ENCODE assay signal across 13 cellular contexts in genomic region chr1:114718661-114719423, GRCh38. TPM values are rescaled to one million over a fixed set of nuclear protein-coding genes. Genes with fewer than 3 reads are reported as not detected.
A peak's percentile ranks its signal among the peaks of the same experiment; 100 is the strongest.
DNase-seq lines count a peak whose midpoint lies in the region; ATAC-seq and TF ChIP-seq lines count a peak whose summit lies in the region.
"Had no signal": no experiment of that assay in that cellular context is flagged by ENCODE, and none has a peak within 500 bp of the region (broad histone marks: within the 10 kb centered on the region; RNA-seq: fewer than 3 reads in every experiment).

No MANE protein-coding gene starts in this region.

- H3K9me3 ChIP-seq in CD4-positive, alpha-beta T cell (ENCODE audit: control insufficient read depth, low read length) = no peaks in the 10 kb centered on the region
- no peaks in the 10 kb centered on the region for H3K9me3 ChIP-seq in thyroid gland

- no peak for TF ChIP-seq CTCF in CD4-positive, alpha-beta T cell (IDR thresholded peaks at IDR 0.05)
- TF ChIP-seq CTCF in astrocyte of the spinal cord (IDR thresholded peaks at IDR 0.05; ENCODE audit: low read depth, low read length) = no peak
- no peak for TF ChIP-seq CTCF in thyroid gland (IDR thresholded peaks at IDR 0.05)

- H3K4me1 ChIP-seq in thyroid gland = peaks cover 13 to 17% of the 10 kb centered on the region in 2 donors

- H3K4me1 Mint-ChIP-seq in CD4-positive, alpha-beta T cell (ENCODE audit: low read depth) = peaks cover 21% of the 10 kb centered on the region
- peaks cover 18 to 29% of the 10 kb centered on the region in 2 donors for H3K4me1 Mint-ChIP-seq in natural killer cell treated with Interleukin-12 subunit alpha and Interleukin-12 subunit beta and Interleukin-15 and Interleukin-18, amount 100 ng/mL, for 72 hours (ENCODE audit: low read depth in 2 of 2)

- H3K27ac Mint-ChIP-seq in CD4-positive, alpha-beta T cell = peak overlapping the region; percentile 32
- H3K27ac Mint-ChIP-seq in natural killer cell treated with Interleukin-12 subunit alpha and Interleukin-12 subunit beta and Interleukin-15 and Interleukin-18, amount 100 ng/mL, for 72 hours = peak overlapping the region; percentile 57 to 64

- no peak overlapping the region for H3K4me3 ChIP-seq in astrocyte of the spinal cord (ENCODE audit: low read depth, low read length)
- H3K4me3 ChIP-seq in thyroid gland (replicated peaks in 1 of 3) = no peak overlapping the region

- no peaks in the 10 kb centered on the region for H3K27me3 Mint-ChIP-seq in CD4-positive, alpha-beta T cell
- no peaks in the 10 kb centered on the region for H3K27me3 Mint-ChIP-seq in natural killer cell treated with Interleukin-12 subunit alpha and Interleukin-12 subunit beta and Interleukin-15 and Interleukin-18, amount 100 ng/mL, for 72 hours
- H3K27me3 Mint-ChIP-seq: effector memory CD8-positive, alpha-beta T cell had no signal

- TF ChIP-seq POLR2A in thyroid gland (IDR thresholded peaks at IDR 0.05) = no peak

- H3K27me3 ChIP-seq in CD4-positive, alpha-beta T cell (ENCODE audit: control insufficient read depth, insufficient read depth, low read length) = no peaks in the 10 kb centered on the region
- H3K27me3 ChIP-seq in thyroid gland = no peaks in the 10 kb centered on the region

- 92 to 96% methylated on average over 11 of the region's 11 CpGs for WGBS in thyroid gland, 2 donors

- POLR2A ChIA-PET in CD4-positive, alpha-beta T cell (lab: Charles Lee) = no interaction called here

- peak overlapping the region; percentile 25 for H3K4me3 Mint-ChIP-seq in CD4-positive, alpha-beta T cell
- no peak overlapping the region for H3K4me3 Mint-ChIP-seq in natural killer cell treated with Interleukin-12 subunit alpha and Interleukin-12 subunit beta and Interleukin-15 and Interleukin-18, amount 100 ng/mL, for 72 hours
- H3K4me3 Mint-ChIP-seq: effector memory CD8-positive, alpha-beta T cell had no signal

- intact Hi-C loops in CD4-positive, alpha-beta T cell (cut with DNase I, micrococcal nuclease) = loop anchor here (1.0 to 10.0 kb wide), 6 partner anchors 42 to 374 kb away; partner anchors contain the start of genes DENND2C (in 1 of the 2) and TRIM33 (in 1 of the 2)
- intact Hi-C loops in thyroid gland (cut with DNase I) = no loop called here

- peaks cover 89% of the 10 kb centered on the region for H3K36me3 Mint-ChIP-seq in CD4-positive, alpha-beta T cell (ENCODE audit: low read depth)
- H3K36me3 Mint-ChIP-seq in natural killer cell treated with Interleukin-12 subunit alpha and Interleukin-12 subunit beta and Interleukin-15 and Interleukin-18, amount 100 ng/mL, for 72 hours = peaks cover 48% of the 10 kb centered on the region

- no peaks in the 10 kb centered on the region for H3K9me3 Mint-ChIP-seq in CD4-positive, alpha-beta T cell
- no peaks in the 10 kb centered on the region for H3K9me3 Mint-ChIP-seq in natural killer cell treated with Interleukin-12 subunit alpha and Interleukin-12 subunit beta and Interleukin-15 and Interleukin-18, amount 100 ng/mL, for 72 hours
- H3K9me3 Mint-ChIP-seq: effector memory CD8-positive, alpha-beta T cell had no signal

- no peak for ATAC-seq in CD4-positive, alpha-beta T cell (ENCODE audit: poor library complexity)
- no peak for ATAC-seq in natural killer cell treated with Interleukin-12 subunit alpha and Interleukin-12 subunit beta and Interleukin-15 and Interleukin-18, amount 100 ng/mL, for 72 hours
- ATAC-seq in HG03045 (IDR thresholded peaks at IDR 0.05; ENCODE audit: unreplicated experiment) (no peak), GM21825 (IDR thresholded peaks at IDR 0.05; ENCODE audit: unreplicated experiment) (no peak)
- ATAC-seq: effector memory CD8-positive, alpha-beta T cell; left colon had no signal

- CTCF ChIA-PET in CD4-positive, alpha-beta T cell (lab: Charles Lee) = interaction anchor here (1.3 kb wide), 1 partner anchor 8 kb away, joined by 3 read pairs; no protein-coding TSS in a partner anchor

- no peak overlapping the region for H3K27ac ChIP-seq in CD4-positive, alpha-beta T cell (ENCODE audit: low read depth, low read length)
- no peak overlapping the region for H3K27ac ChIP-seq in thyroid gland

- no peak for DNase-seq in CD4-positive, alpha-beta T cell
- DNase-seq in LHCN-M2 (ENCODE audit: low read depth) (peak; percentile 60), astrocyte of the spinal cord (ENCODE audit: low read depth, low spot score) (peak; percentile 47), NCI-H2196 treated with DMSO at 0.1 percent for 48 hours (lab: John Stamatoyannopoulos, UW; ENCODE audit: unreplicated experiment) (no peak), thyroid gland (no peak)
- DNase-seq in natural killer cell treated with Interleukin-12 subunit alpha and Interleukin-12 subunit beta and Interleukin-15 and Interleukin-18, amount 100 ng/mL, for 72 hours (ENCODE audit: low spot score) = no peak
- DNase-seq: DMS79; effector memory CD8-positive, alpha-beta T cell; left colon; NCI-H2227 treated with DMSO at 0.1 percent for 48 hours had no signal

- in situ Hi-C loops in astrocyte of the spinal cord (cut with HindIII; ENCODE audit: low sequenced_read_pairs) = no loop called here

- peaks cover 52 to 61% of the 10 kb centered on the region in 2 donors for H3K36me3 ChIP-seq in thyroid gland

RNA-seq across cellular contexts. Expression of gene NRAS, which starts 2.3 kb away (rescaled TPM):
- 10 to 100 TPM; 28.9 to 30.4 TPM for total RNA-seq in CD4-positive, alpha-beta T cell
- total RNA-seq in LHCN-M2 (2014; rRNA removed) (68.9 and 72.8 TPM in 2 replicates), thyroid gland (10 to 100 TPM; 27.6 to 39.0 (median 31.0) TPM)
- 21.7 TPM for polyA plus RNA-seq in LHCN-M2 (2012)
- total RNA-seq in natural killer cell treated with Interleukin-12 subunit alpha and Interleukin-12 subunit beta and Interleukin-15 and Interleukin-18, amount 100 ng/mL, for 72 hours = 10 to 100 TPM; 51.9 to 63.2 TPM

RNA-seq across cellular contexts. Expression of gene AMPD1, which starts 23.5 kb away (rescaled TPM):
- total RNA-seq in CD4-positive, alpha-beta T cell = not detected
- total RNA-seq in LHCN-M2 (2014; rRNA removed) (0.11 TPM in 1 of 2 replicates, not detected in the other), thyroid gland (not detected)
- not detected for polyA plus RNA-seq in LHCN-M2 (2012)
- not detected for total RNA-seq in natural killer cell treated with Interleukin-12 subunit alpha and Interleukin-12 subunit beta and Interleukin-15 and Interleukin-18, amount 100 ng/mL, for 72 hours
- total RNA-seq: SK-MEL-5 had no signal

RNA-seq across cellular contexts. Expression of gene CSDE1, which starts 38.9 kb away (rescaled TPM):
- total RNA-seq in CD4-positive, alpha-beta T cell = 100 to 1,000 TPM; 725 to 731 TPM
- 627 and 733 TPM in 2 replicates for total RNA-seq in LHCN-M2 (2014; rRNA removed)
- polyA plus RNA-seq in LHCN-M2 (2012) = 215 TPM
- 100 to 1,000 TPM; 408 to 410 TPM for total RNA-seq in natural killer cell treated with Interleukin-12 subunit alpha and Interleukin-12 subunit beta and Interleukin-15 and Interleukin-18, amount 100 ng/mL, for 72 hours
- total RNA-seq in thyroid gland = 1,000 to 10,000 TPM in 1 of 4 donors, 100 to 1,000 TPM in 3; 548 to 1,437 (median 734) TPM

RNA-seq across cellular contexts. Expression of gene DENND2C, which starts 49.0 kb away (rescaled TPM):
- total RNA-seq in CD4-positive, alpha-beta T cell = 1 to 10 TPM; 1.6 to 2.0 TPM
- total RNA-seq in LHCN-M2 (2014; rRNA removed) (4.1 and 4.6 TPM in 2 replicates), thyroid gland (1 to 10 TPM; 2.6 to 3.9 (median 3.8) TPM)
- polyA plus RNA-seq in LHCN-M2 (2012) = 1.1 TPM
- 1 to 10 TPM in 1 of 2 donors, under 1 TPM in 1; 0.81 to 1.2 TPM for total RNA-seq in natural killer cell treated with Interleukin-12 subunit alpha and Interleukin-12 subunit beta and Interleukin-15 and Interleukin-18, amount 100 ng/mL, for 72 hours

Comparison
In these comparisons a context has a peak if more than half of its experiments do, and no peak if none do; other contexts are left out.
1. DNase-seq: peak in LHCN-M2 (single experiment) and astrocyte of the spinal cord (single experiment); none in CD4-positive, alpha-beta T cell (0 of 10), natural killer cell treated with Interleukin-12 subunit alpha and Interleukin-12 subunit beta and Interleukin-15 and Interleukin-18, amount 100 ng/mL, for 72 hours (single experiment), NCI-H2196 treated with DMSO at 0.1 percent for 48 hours (single experiment) and thyroid gland (0 of 2).